ENCODE assay signal across 9 cellular contexts in genomic region chr4:56653461-56654237, GRCh38. TPM values are rescaled to one million over a fixed set of nuclear protein-coding genes. Genes with fewer than 3 reads are reported as not detected.
A peak's percentile ranks its signal among the peaks of the same experiment; 100 is the strongest.
DNase-seq lines count a peak whose midpoint lies in the region; ATAC-seq and TF ChIP-seq lines count a peak whose summit lies in the region.
"Had no signal": no experiment of that assay in that cellular context is flagged by ENCODE, and none has a peak within 500 bp of the region (broad histone marks: within the 10 kb centered on the region; RNA-seq: fewer than 3 reads in every experiment).

No MANE protein-coding gene starts in this region.

- no peaks in the 10 kb centered on the region for H3K36me3 ChIP-seq in CD8-positive, alpha-beta memory T cell (ENCODE audit: insufficient read depth, low read length)
- H3K36me3 ChIP-seq in KMS-11 (ENCODE audit: insufficient read depth): no peaks in the 10 kb centered on the region

- no peaks in the 10 kb centered on the region for H3K9me3 Mint-ChIP-seq in CD8-positive, alpha-beta memory T cell
- no peaks in the 10 kb centered on the region for H3K9me3 Mint-ChIP-seq in natural killer cell

- peak overlapping the region; percentile 70 to 98 (median 92) for H3K27ac Mint-ChIP-seq in CD8-positive, alpha-beta memory T cell
- H3K27ac Mint-ChIP-seq in natural killer cell: peak overlapping the region; percentile 95 to 98

- intact Hi-C loops in natural killer cell (cut with micrococcal nuclease): loop anchor here (5.0 to 10.0 kb wide), 2 partner anchors 216 to 251 kb away; partner anchors contain the start of genes PAICS, PPAT and REST

- peaks cover 0 to 10% (median 3%) of the 10 kb centered on the region in 3 donors for H3K36me3 Mint-ChIP-seq in CD8-positive, alpha-beta memory T cell
- H3K36me3 Mint-ChIP-seq in natural killer cell: peaks cover 11% of the 10 kb centered on the region

- in situ Hi-C loops in G401 (cut with HindIII; ENCODE audit: low sequenced_read_pairs): no loop called here

- peak overlapping the region; percentile 26; the same call in 1 of the 2 replicates for H2AFZ ChIP-seq in KMS-11 (ENCODE audit: low read depth)

- H3K4me1 Mint-ChIP-seq in CD8-positive, alpha-beta memory T cell: peaks cover 81 to 86% (median 82%) of the 10 kb centered on the region in 3 donors
- peaks cover 90 to 91% of the 10 kb centered on the region in 2 donors for H3K4me1 Mint-ChIP-seq in natural killer cell

- ATAC-seq in natural killer cell (peak in 1 of 3 donors; percentile 13), HG02970 (IDR thresholded peaks at IDR 0.05; ENCODE audit: low FRiP score, unreplicated experiment) (no peak)

- H3K4me3 ChIP-seq in CD8-positive, alpha-beta memory T cell (ENCODE audit: low read length): peak overlapping the region; percentile 16
- no peak overlapping the region for H3K4me3 ChIP-seq in KMS-11 (IDR thresholded peaks at IDR 0.05; ENCODE audit: insufficient read depth, low read depth, low read length)

- no peaks in the 10 kb centered on the region for H3K9me3 ChIP-seq in CD8-positive, alpha-beta memory T cell (ENCODE audit: low read length)

- H3K27me3 Mint-ChIP-seq in CD8-positive, alpha-beta memory T cell: peaks cover 4 to 9% of the 10 kb centered on the region in 2 donors
- H3K27me3 Mint-ChIP-seq in natural killer cell (ENCODE audit: low read depth in 2 of 2): no peaks in the 10 kb centered on the region

- peaks cover 50% of the 10 kb centered on the region for H3K4me1 ChIP-seq in CD8-positive, alpha-beta memory T cell (ENCODE audit: insufficient read depth, low read length)
- H3K4me1 ChIP-seq in KMS-11 (ENCODE audit: low read depth, poor library complexity, severe bottlenecking): no peaks in the 10 kb centered on the region

- no peaks in the 10 kb centered on the region for H4K20me1 ChIP-seq in KMS-11 (ENCODE audit: insufficient read depth)

- H3K4me2 ChIP-seq in KMS-11: no peak overlapping the region

- H3K79me2 ChIP-seq in KMS-11 (ENCODE audit: insufficient read depth, low read depth): no peaks in the 10 kb centered on the region

- H3K27me3 ChIP-seq in CD8-positive, alpha-beta memory T cell (ENCODE audit: insufficient read depth, low read length, poor library complexity, severe bottlenecking): no peaks in the 10 kb centered on the region
- no peaks in the 10 kb centered on the region for H3K27me3 ChIP-seq in KMS-11 (ENCODE audit: insufficient read depth, low read depth)

- CTCF ChIA-PET in CD8-positive, alpha-beta memory T cell (lab: Charles Lee): interaction anchor here (1.5 to 5.2 kb wide), 4 partner anchors 13 to 183 kb away, joined by 4 to 16 read pairs (median 5); no protein-coding TSS in a partner anchor

- H3K9ac ChIP-seq in KMS-11: no peak overlapping the region

- POLR2A ChIA-PET in CD8-positive, alpha-beta memory T cell (lab: Charles Lee): no interaction called here

- TF ChIP-seq CTCF in KMS-11 (conservative IDR thresholded peaks at IDR 0.05; ENCODE audit: low read depth, low read length) (no peak), natural killer cell (IDR thresholded peaks at IDR 0.05) (no peak)

- peak overlapping the region; percentile 88 to 97 (median 95) for H3K4me3 Mint-ChIP-seq in CD8-positive, alpha-beta memory T cell
- peak overlapping the region; percentile 94 for H3K4me3 Mint-ChIP-seq in natural killer cell

- DNase-seq in CD8-positive, alpha-beta memory T cell: peak in 2 of 5 donors; percentile 2 to 50
- peak; percentile 15 for DNase-seq in activated T-helper 9 cell treated with anti-CD3 and anti-CD28 coated beads, Interleukin-2, amount 50 U/mL, for 16 hours (ENCODE audit: low read depth)
- DNase-seq in natural killer cell (peak; percentile 30), G401 (ENCODE audit: low spot score) (no peak), GM03348 (ENCODE audit: low spot score) (no peak), NCI-H82 (lab: John Stamatoyannopoulos, UW) (no peak)
- DNase-seq: activated CD4-positive, CD25-positive, alpha-beta regulatory T cell had no signal

- no peak overlapping the region for H3K27ac ChIP-seq in CD8-positive, alpha-beta memory T cell (ENCODE audit: low read depth, low read length)
- no peak overlapping the region for H3K27ac ChIP-seq in KMS-11

RNA-seq across cellular contexts. Expression of gene HOPX, which starts 27.4 kb away (rescaled TPM):
- 100 to 1,000 TPM; 159 to 171 TPM for total RNA-seq in CD8-positive, alpha-beta memory T cell
- 285 TPM for polyA plus RNA-seq in CD8-positive, alpha-beta memory T cell
- total RNA-seq in natural killer cell: 100 to 1,000 TPM; 152 to 240 (median 167) TPM
- not detected in 2 replicates for total RNA-seq in G401 (2014; rRNA removed; shearing (Covaris generic))

Comparison
In these comparisons a context has a peak if more than half of its experiments do, and no peak if none do; other contexts are left out.
1. DNase-seq: peak in activated T-helper 9 cell treated with anti-CD3 and anti-CD28 coated beads, Interleukin-2, amount 50 U/mL, for 16 hours (single experiment) and natural killer cell (single experiment); none in G401 (single experiment), GM03348 (single experiment) and NCI-H82 (single experiment).
2. RNA of gene HOPX, which starts 27.4 kb away (total RNA-seq): 159 to 171 TPM in CD8-positive, alpha-beta memory T cell and 152 to 240 TPM in natural killer cell; not detected in G401; every median in the first group is over 100 times any median in the second.